ENCODE assay signal across 15 cellular contexts in genomic region chr4:122874194-122874593, GRCh38. TPM values are rescaled to one million over a fixed set of nuclear protein-coding genes. Genes with fewer than 3 reads are reported as not detected.
DNase-seq lines count a peak whose midpoint lies in the region; ATAC-seq, FAIRE-seq and TF ChIP-seq lines count a peak whose summit lies in the region.
"Had no signal": no experiment of that assay in that cellular context is flagged by ENCODE, and none has a peak within 500 bp of the region (broad histone marks: within the 10 kb centered on the region; RNA-seq: fewer than 3 reads in every experiment).

No MANE protein-coding gene starts in this region.

- no peaks in the 10 kb centered on the region for H3K27me3 Mint-ChIP-seq in astrocyte (ENCODE audit: low read depth, unreplicated experiment)

- 0% methylated on average over 1 of the region's 1 CpG for WGBS in A549 (ENCODE audit: missing lambda C conversion rate)
- 44 to 63% methylated on average over 1 of the region's 1 CpG for WGBS in body of pancreas, 2 donors

- H3K27me3 ChIP-seq in HUES48 (ENCODE audit: control insufficient read depth, insufficient read depth, low read length): no peaks in the 10 kb centered on the region
- no peaks in the 10 kb centered on the region for H3K27me3 ChIP-seq in astrocyte (ENCODE audit: insufficient read depth, low read length)
- no peaks in the 10 kb centered on the region for H3K27me3 ChIP-seq in WERI-Rb-1 (ENCODE audit: insufficient read depth, low read depth, severe bottlenecking)
- no peaks in the 10 kb centered on the region for H3K27me3 ChIP-seq in body of pancreas

- TF ChIP-seq POLR2A in A549 (IDR thresholded peaks at IDR 0.05; ENCODE audit: low read length): no peak
- no peak for TF ChIP-seq POLR2A in body of pancreas (IDR thresholded peaks at IDR 0.05)

- H3K36me3 ChIP-seq in HUES48 (ENCODE audit: control insufficient read depth, insufficient read depth, low read length) (peaks cover 40% of the 10 kb centered on the region), astrocyte (ENCODE audit: insufficient read depth, low read length) (no peaks in the 10 kb centered on the region), mucosa of descending colon (ENCODE audit: low read depth) (no peaks in the 10 kb centered on the region), WERI-Rb-1 (no peaks in the 10 kb centered on the region), body of pancreas (replicated peaks in 1 of 2; ENCODE audit: insufficient read depth in 1 of 2, low read depth in 2 of 2) (no peaks in the 10 kb centered on the region)

- no peaks in the 10 kb centered on the region for H4K20me1 ChIP-seq in astrocyte (ENCODE audit: insufficient read depth, low read length)

- peak overlapping the region; percentile 68 for H3K27ac Mint-ChIP-seq in astrocyte (ENCODE audit: unreplicated experiment)
- H3K27ac Mint-ChIP-seq: activated CD4-positive, alpha-beta T cell treated with anti-CD3 and anti-CD28 coated beads, Interleukin-2, amount 10 ng/mL, durations not matched to agents 7 days and 5 days had no signal

- peaks cover 15% of the 10 kb centered on the region for H3K9me3 Mint-ChIP-seq in astrocyte (ENCODE audit: unreplicated experiment)
- H3K9me3 Mint-ChIP-seq: activated CD4-positive, alpha-beta T cell treated with anti-CD3 and anti-CD28 coated beads, Interleukin-2, amount 10 ng/mL, durations not matched to agents 7 days and 5 days had no signal

- H3K4me2 ChIP-seq in A549: peak overlapping the region; percentile 97
- peak overlapping the region; percentile 81 for H3K4me2 ChIP-seq in astrocyte (ENCODE audit: low read length)

- TF ChIP-seq CTCF in A549 (IDR thresholded peaks at IDR 0.05): no peak
- no peak for TF ChIP-seq CTCF in astrocyte (IDR thresholded peaks at IDR 0.05; ENCODE audit: insufficient read depth, low read depth, low read length)
- no peak for TF ChIP-seq CTCF in mucosa of descending colon (IDR thresholded peaks at IDR 0.05)
- no peak for TF ChIP-seq CTCF in WERI-Rb-1 (IDR thresholded peaks at IDR 0.05; ENCODE audit: low read depth, low read length)
- TF ChIP-seq CTCF in body of pancreas (IDR thresholded peaks at IDR 0.05): no peak

- H2AFZ ChIP-seq in astrocyte (ENCODE audit: low read depth, low read length): no peak overlapping the region

- peaks cover 37% of the 10 kb centered on the region for H3K4me1 Mint-ChIP-seq in astrocyte (ENCODE audit: low read depth, unreplicated experiment)
- H3K4me1 Mint-ChIP-seq: activated CD4-positive, alpha-beta T cell treated with anti-CD3 and anti-CD28 coated beads, Interleukin-2, amount 10 ng/mL, durations not matched to agents 7 days and 5 days had no signal

- H3K36me3 Mint-ChIP-seq in astrocyte (ENCODE audit: low read depth, unreplicated experiment): peaks cover 18% of the 10 kb centered on the region

- CTCF ChIA-PET in A549 (lab: Yijun Ruan, JAX): no interaction called here

- H3K4me3 ChIP-seq in A549: peak overlapping the region; percentile 34; the same call in 2 of the 3 replicates
- H3K4me3 ChIP-seq in HUES48 (ENCODE audit: low read depth, low read length): no peak overlapping the region
- H3K4me3 ChIP-seq in astrocyte (ENCODE audit: insufficient read depth, low read depth, low read length): peak overlapping the region; percentile 34
- H3K4me3 ChIP-seq in mucosa of descending colon: no peak overlapping the region
- H3K4me3 ChIP-seq in WERI-Rb-1 (ENCODE audit: low read depth, low read length): no peak overlapping the region
- H3K4me3 ChIP-seq in body of pancreas: no peak overlapping the region
- H3K4me3 ChIP-seq: lung had no signal

- H3K27ac ChIP-seq in A549: peak overlapping the region; percentile 94 to 96
- peak overlapping the region; percentile 28 for H3K27ac ChIP-seq in HUES48 (ENCODE audit: low read depth, low read length)
- peak overlapping the region; percentile 85 for H3K27ac ChIP-seq in astrocyte (ENCODE audit: low read depth, low read length)
- no peak overlapping the region for H3K27ac ChIP-seq in WERI-Rb-1
- H3K27ac ChIP-seq in body of pancreas: no peak overlapping the region

- TF ChIP-seq EP300 in A549 (IDR thresholded peaks at IDR 0.05): no peak

- POLR2A ChIA-PET in A549 (lab: Yijun Ruan, JAX): no interaction called here

- intact Hi-C loops in mucosa of descending colon (cut with DNase I, micrococcal nuclease): no loop called here
- intact Hi-C loops in body of pancreas (cut with DNase I): no loop called here

- FAIRE-seq in A549 (lab: Jason Lieb, UNC) (peak; percentile 49), astrocyte (lab: Jason Lieb, UNC) (no peak)

- DNase-seq in A549 (ENCODE audit: low read depth in 1 of 2, low spot score in 1 of 2) (peak in 1 of 2 experiments; percentile 53), astrocyte (ENCODE audit: low read depth) (peak; percentile 82), iris pigment epithelial cell (ENCODE audit: low read depth) (peak; percentile 91), mucosa of descending colon (no peak), WERI-Rb-1 (no peak), body of pancreas (no peak)
- DNase-seq: activated CD4-positive, alpha-beta T cell treated with anti-CD3 and anti-CD28 coated beads, Interleukin-2, amount 10 ng/mL, durations not matched to agents 7 days and 5 days; activated naive CD4-positive, alpha-beta T cell treated with Interleukin-2 at 50 U/mL for 16 hours; GDM1; NCI-H1694 treated with DMSO at 0.1 percent for 48 hours; right cardiac atrium; SHP77 treated with DMSO at 0.1 percent for 48 hours had no signal

- peaks cover 42% of the 10 kb centered on the region for H3K4me1 ChIP-seq in A549
- H3K4me1 ChIP-seq in HUES48 (ENCODE audit: control insufficient read depth, insufficient read depth, low read length): no peaks in the 10 kb centered on the region; the same call in 1 of the 2 replicates
- peaks cover 30% of the 10 kb centered on the region for H3K4me1 ChIP-seq in astrocyte (ENCODE audit: insufficient read depth, low read length)
- H3K4me1 ChIP-seq in mucosa of descending colon (ENCODE audit: low read depth): no peaks in the 10 kb centered on the region
- H3K4me1 ChIP-seq in body of pancreas: peaks cover 4% of the 10 kb centered on the region

- H3K79me2 ChIP-seq in astrocyte (ENCODE audit: insufficient read depth, low read length): peaks cover 43% of the 10 kb centered on the region

- 0 out of 5 replicates have a peak, but pooled peaks of 1 of the 2 experiments have one; percentile 17 for TF ChIP-seq RAD21 in A549 (conservative IDR thresholded peaks at IDR 0.05 in 1 of 2, IDR thresholded peaks at IDR 0.05 in 1 of 2)

- H3K9me3 ChIP-seq in A549 (peaks cover 2% of the 10 kb centered on the region; the same call in 1 of the 3 replicates), HUES48 (ENCODE audit: control insufficient read depth, insufficient read depth, low read length) (0 out of 2 replicates have a peak, but pooled peaks cover 4% of the 10 kb centered on the region), astrocyte (ENCODE audit: insufficient read depth, low read depth, low read length) (no peaks in the 10 kb centered on the region), mucosa of descending colon (no peaks in the 10 kb centered on the region), WERI-Rb-1 (ENCODE audit: severe bottlenecking) (no peaks in the 10 kb centered on the region), body of pancreas (no peaks in the 10 kb centered on the region)

- ATAC-seq in A549 (peak; percentile 73 to 79), mucosa of descending colon (no peak), body of pancreas (no peak), HG03439 (IDR thresholded peaks at IDR 0.05; ENCODE audit: unreplicated experiment) (no peak)

- H3K9ac ChIP-seq in HUES48 (ENCODE audit: low read depth, low read length) (no peak overlapping the region), astrocyte (ENCODE audit: low read length) (peak overlapping the region; percentile 30)

- no peak overlapping the region for H3K4me3 Mint-ChIP-seq in astrocyte (ENCODE audit: unreplicated experiment)
- H3K4me3 Mint-ChIP-seq: activated CD4-positive, alpha-beta T cell treated with anti-CD3 and anti-CD28 coated beads, Interleukin-2, amount 10 ng/mL, durations not matched to agents 7 days and 5 days had no signal

TF ChIP-seq in A549, 52 proteins besides CTCF, POLR2A, EP300 and RAD21 (continues in another document):
- TF ChIP-seq EHF (CRISPR knock-in tag; IDR thresholded peaks at IDR 0.05): no peak
- TF ChIP-seq RCOR1 (IDR thresholded peaks at IDR 0.05; ENCODE audit: low read depth, low read length): no peak
- no peak for TF ChIP-seq RFX5 (IDR thresholded peaks at IDR 0.05)
- no peak for TF ChIP-seq NPAS2 (CRISPR knock-in tag; IDR thresholded peaks at IDR 0.05; ENCODE audit: borderline replicate concordance)
- no peak for TF ChIP-seq HDAC2 (IDR thresholded peaks at IDR 0.05)
- no peak for TF ChIP-seq MYC (IDR thresholded peaks at IDR 0.05; ENCODE audit: borderline replicate concordance, low read length)
- TF ChIP-seq BCL3 (IDR thresholded peaks at IDR 0.05): no peak
- TF ChIP-seq FOSL2 (IDR thresholded peaks at IDR 0.05): peak; percentile 84
- TF ChIP-seq FOSL2 (CRISPR knock-in tag; IDR thresholded peaks at IDR 0.05): peak; percentile 88

RNA-seq across cellular contexts. Expression of gene FGF2, which starts 47.6 kb away (rescaled TPM):
- 32.5 and 45.2 TPM in 2 replicates for polyA plus RNA-seq in A549 (2011; rRNA removed)
- 8.0 and 10.2 TPM in 2 replicates for polyA plus RNA-seq in A549 (2012; cell fraction: cytosol; rRNA removed)
- 5.8 and 6.5 TPM in 2 replicates for polyA plus RNA-seq in A549 (2012; cell fraction: nucleus; rRNA removed)
- 32.4 to 35.1 TPM (median 32.9 TPM) in 3 replicates for polyA plus RNA-seq in A549 (2017; fragmentation: RNase III; extraction: RNeasy Plus Mini Kit Qiagen cat#74134 plus additional on column Dnase treatment)
- polyA minus RNA-seq in A549 (2011; rRNA and poly(A)+ RNA removed): 19.3 and 20.7 TPM in 2 replicates
- total RNA-seq in astrocyte: 30.5 and 38.4 TPM in 2 replicates
- total RNA-seq in mucosa of descending colon: 10 to 100 TPM in 1 of 3 donors, 1 to 10 TPM in 2; 1.3 to 45.0 (median 2.4) TPM
- total RNA-seq in body of pancreas: 1 to 10 TPM; 1.8 to 2.3 TPM

RNA-seq across cellular contexts. Expression of gene NUDT6, which starts 48.2 kb away (rescaled TPM):
- polyA plus RNA-seq in A549 (2011; rRNA removed): 10.2 and 12.7 TPM in 2 replicates
- polyA plus RNA-seq in A549 (2012; cell fraction: cytosol; rRNA removed): 5.2 and 6.0 TPM in 2 replicates
- 4.3 and 4.7 TPM in 2 replicates for polyA plus RNA-seq in A549 (2012; cell fraction: nucleus; rRNA removed)
- 8.7 to 10.4 TPM (median 9.9 TPM) in 3 replicates for polyA plus RNA-seq in A549 (2017; fragmentation: RNase III; extraction: RNeasy Plus Mini Kit Qiagen cat#74134 plus additional on column Dnase treatment)
- polyA minus RNA-seq in A549 (2011; rRNA and poly(A)+ RNA removed): 3.3 and 4.1 TPM in 2 replicates
- 4.0 TPM in 2 replicates for total RNA-seq in astrocyte
- 10 to 100 TPM in 1 of 3 donors, 1 to 10 TPM in 2; 5.3 to 11.2 (median 5.6) TPM for total RNA-seq in mucosa of descending colon
- total RNA-seq in body of pancreas: 10 to 100 TPM in 1 of 2 donors, 1 to 10 TPM in 1; 6.2 to 21.1 TPM

Comparison
In these comparisons a context has a peak if more than half of its experiments do, and no peak if none do; other contexts are left out.
1. ATAC-seq: peak in A549 (2 of 2); none in mucosa of descending colon (single experiment), body of pancreas (single experiment) and HG03439 (single experiment).
2. DNase-seq: peak in astrocyte (single experiment) and iris pigment epithelial cell (single experiment); none in mucosa of descending colon (0 of 3), WERI-Rb-1 (single experiment) and body of pancreas (0 of 4).
3. H3K27ac ChIP-seq: peak in A549 (2 of 2), HUES48 (single experiment) and astrocyte (single experiment); none in WERI-Rb-1 (single experiment) and body of pancreas (0 of 4).
4. H3K4me3 ChIP-seq: peak in A549 (single experiment) and astrocyte (single experiment); none in HUES48 (single experiment), mucosa of descending colon (single experiment), WERI-Rb-1 (single experiment) and body of pancreas (0 of 2).